1 cellular context compared by ENCODE assay signal in genomic region chr17:35569405-35569804, GRCh38.
TF ChIP-seq lines count a peak whose summit lies in the region.

No MANE protein-coding gene starts in this region.

TF ChIP-seq in endothelial cell of umbilical vein, 7 proteins besides CTCF, POLR2A, EP300 and RAD21:
- no peak for TF ChIP-seq POLR2AphosphoS5 (IDR thresholded peaks at IDR 0.05; ENCODE audit: insufficient read depth, low read depth, low read length)
- no peak for TF ChIP-seq JUN (IDR thresholded peaks at IDR 0.05; ENCODE audit: borderline replicate concordance, insufficient read depth, insufficient read length, low read depth)
- no peak for TF ChIP-seq FOS (IDR thresholded peaks at IDR 0.05; ENCODE audit: borderline replicate concordance, insufficient read depth, low read length)
- no peak for TF ChIP-seq EZH2 (IDR thresholded peaks at IDR 0.05; ENCODE audit: borderline replicate concordance, low read depth, low read length, severe bottlenecking)
- no peak for TF ChIP-seq MYC (IDR thresholded peaks at IDR 0.05; ENCODE audit: low read depth, low read length)
- no peak for TF ChIP-seq MAX (IDR thresholded peaks at IDR 0.05; ENCODE audit: insufficient read depth, insufficient read length)
- no peak for TF ChIP-seq GATA2 (IDR thresholded peaks at IDR 0.05; ENCODE audit: insufficient read depth, insufficient read length, low read depth, low read length)
